20 cellular contexts compared by ENCODE assay signal in the genomic region with DNA sequence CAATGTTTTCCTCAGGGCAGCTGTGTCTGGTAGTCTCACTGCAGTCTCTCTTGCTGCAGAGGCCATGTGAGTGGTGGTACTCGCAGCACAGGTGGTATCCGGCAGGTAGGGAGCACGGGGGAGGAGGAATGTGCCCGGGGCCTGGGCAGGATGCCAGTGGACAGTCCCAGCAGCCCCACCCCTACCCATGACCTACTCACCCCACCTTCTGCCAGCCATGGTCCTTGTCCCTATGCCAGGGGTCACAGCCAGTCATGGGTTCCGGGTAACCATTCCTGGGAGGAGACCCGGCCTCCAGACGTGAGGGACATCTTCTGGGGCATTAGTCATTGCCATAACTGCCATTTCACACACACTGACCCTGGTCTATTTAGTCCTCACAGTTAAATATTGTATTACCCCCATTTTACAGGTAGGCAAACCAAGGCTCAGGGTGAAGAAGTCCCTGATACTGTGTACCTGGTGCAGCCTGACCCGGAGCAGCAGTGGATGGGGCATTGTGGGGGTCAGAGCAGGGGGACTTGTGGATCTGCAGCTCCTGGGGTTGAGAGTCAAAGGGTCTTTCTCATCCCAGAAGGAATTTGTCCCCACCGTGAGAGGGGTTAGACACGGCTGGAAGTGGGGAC. TPM values are rescaled to one million over a fixed set of nuclear protein-coding genes. Genes with fewer than 3 reads are reported as not detected.
DNase-seq lines count a peak whose midpoint lies in the region; ATAC-seq, FAIRE-seq and TF ChIP-seq lines count a peak whose summit lies in the region.
"Had no signal": no experiment of that assay in that cellular context is flagged by ENCODE, and none has a peak within 500 bp of the region (broad histone marks: within the 10 kb centered on the region; RNA-seq: fewer than 3 reads in every experiment).

No MANE protein-coding gene starts in this region.

- no peak for ATAC-seq in stimulated activated effector memory CD8-positive, alpha-beta T cell treated with anti-CD3 and anti-CD28 coated beads, Interleukin-12 subunit alpha, Interleukin-12 subunit beta, amount 100 ng/mL, for 72 hours
- no peak for ATAC-seq in HG03135 (IDR thresholded peaks at IDR 0.05; ENCODE audit: unreplicated experiment)

- DNase-seq in Calu3, result peak; percentile 48
- peak; percentile 31 for DNase-seq in RCC 7860 (ENCODE audit: low spot score)
- DNase-seq in kidney tubule cell (ENCODE audit: low spot score), result peak; percentile 15
- DNase-seq in stimulated activated effector memory CD8-positive, alpha-beta T cell treated with anti-CD3 and anti-CD28 coated beads, Interleukin-12 subunit alpha, Interleukin-12 subunit beta, amount 100 ng/mL, for 72 hours (ENCODE audit: low spot score in 2 of 2), result no peak
- DNase-seq in G401 (ENCODE audit: low spot score), result no peak
- no peak for DNase-seq in NCI-H1436 (lab: John Stamatoyannopoulos, UW)
- DNase-seq: AML-193; Caco-2; CD4-positive, alpha-beta T cell; DMS153; DMS79; GF-D8; GOT3; H9 had no signal

- no peak for TF ChIP-seq EP300 in Ishikawa (IDR thresholded peaks at IDR 0.05; ENCODE audit: borderline replicate concordance)

- TF ChIP-seq RAD21 in Ishikawa (IDR thresholded peaks at IDR 0.05; ENCODE audit: low read depth), result no peak

- H3K27ac Mint-ChIP-seq in Calu3 (ENCODE audit: unreplicated experiment), result peak overlapping the region; percentile 26
- H3K27ac Mint-ChIP-seq in stimulated activated effector memory CD8-positive, alpha-beta T cell treated with anti-CD3 and anti-CD28 coated beads, Interleukin-12 subunit alpha, Interleukin-12 subunit beta, amount 100 ng/mL, for 72 hours, result no peak overlapping the region
- H3K27ac Mint-ChIP-seq: CD4-positive, alpha-beta T cell; H9; IgD-negative memory B cell had no signal

- H3K4me1 Mint-ChIP-seq in Calu3 (ENCODE audit: low read depth, unreplicated experiment), result peaks cover 40% of the 10 kb centered on the region
- peaks cover 5% of the 10 kb centered on the region for H3K4me1 Mint-ChIP-seq in stimulated activated effector memory CD8-positive, alpha-beta T cell treated with anti-CD3 and anti-CD28 coated beads, Interleukin-12 subunit alpha, Interleukin-12 subunit beta, amount 100 ng/mL, for 72 hours

- H3K9me3 Mint-ChIP-seq in Calu3 (ENCODE audit: low read depth, unreplicated experiment), result no peaks in the 10 kb centered on the region
- no peaks in the 10 kb centered on the region for H3K9me3 Mint-ChIP-seq in stimulated activated effector memory CD8-positive, alpha-beta T cell treated with anti-CD3 and anti-CD28 coated beads, Interleukin-12 subunit alpha, Interleukin-12 subunit beta, amount 100 ng/mL, for 72 hours
- H3K9me3 Mint-ChIP-seq: CD4-positive, alpha-beta T cell; H9; IgD-negative memory B cell had no signal

- CTCF ChIA-PET in Calu3 (lab: Charles Lee), result no interaction called here

- H3K27me3 Mint-ChIP-seq in Calu3 (ENCODE audit: unreplicated experiment), result peaks cover 92% of the 10 kb centered on the region

- FAIRE-seq in RCC 7860 (lab: Jason Lieb, UNC), result no peak
- FAIRE-seq: A204.1 had no signal

- intact Hi-C loops in Calu3 (cut with micrococcal nuclease; ENCODE audit: unreplicated experiment), result no loop called here

- H3K4me3 Mint-ChIP-seq in Calu3 (ENCODE audit: low read depth, unreplicated experiment), result no peak overlapping the region
- H3K4me3 Mint-ChIP-seq in stimulated activated effector memory CD8-positive, alpha-beta T cell treated with anti-CD3 and anti-CD28 coated beads, Interleukin-12 subunit alpha, Interleukin-12 subunit beta, amount 100 ng/mL, for 72 hours, result no peak overlapping the region
- H3K4me3 Mint-ChIP-seq: CD4-positive, alpha-beta T cell; H9; IgD-negative memory B cell had no signal

- BruUV-seq in Calu3 (replicated peaks; lab: Mats Ljungman, UMichigan), result no TSS peak

- peaks cover 11% of the 10 kb centered on the region for H3K36me3 Mint-ChIP-seq in Calu3 (ENCODE audit: insufficient read depth, unreplicated experiment)
- no peaks in the 10 kb centered on the region for H3K36me3 Mint-ChIP-seq in stimulated activated effector memory CD8-positive, alpha-beta T cell treated with anti-CD3 and anti-CD28 coated beads, Interleukin-12 subunit alpha, Interleukin-12 subunit beta, amount 100 ng/mL, for 72 hours
- H3K36me3 Mint-ChIP-seq: IgD-negative memory B cell had no signal

- no peak for TF ChIP-seq CTCF in Calu3 (IDR thresholded peaks at IDR 0.05; ENCODE audit: unreplicated experiment)

- in situ Hi-C loops in G401 (cut with HindIII; ENCODE audit: low sequenced_read_pairs), result no loop called here

TF ChIP-seq in Ishikawa, 13 proteins besides CTCF, POLR2A, EP300 and RAD21:
- TF ChIP-seq FOXM1 (IDR thresholded peaks at IDR 0.05; ENCODE audit: borderline replicate concordance, low read depth) (no peak), TEAD4 (IDR thresholded peaks at IDR 0.05) (no peak), NFIC (IDR thresholded peaks at IDR 0.05) (0 out of 2 replicates have a peak, but pooled peaks have one; percentile 15)

RNA-seq across cellular contexts. Expression of gene TAC4, which starts 58.8 kb away (rescaled TPM):
- not detected in 2 replicates for total RNA-seq in Calu3 (2022)
- total RNA-seq in G401 (2014; rRNA removed; shearing (Covaris generic)), result 0.92 TPM in 1 of 2 replicates, not detected in the other
- total RNA-seq: CD4-positive, alpha-beta T cell; Daoy; H9; HT-29 had no signal

Comparison
In these comparisons a context has a peak if more than half of its experiments do, and no peak if none do; other contexts are left out.
1. DNase-seq: peak in Calu3 (single experiment), RCC 7860 (single experiment) and kidney tubule cell (single experiment); none in stimulated activated effector memory CD8-positive, alpha-beta T cell treated with anti-CD3 and anti-CD28 coated beads, Interleukin-12 subunit alpha, Interleukin-12 subunit beta, amount 100 ng/mL, for 72 hours (0 of 2), G401 (single experiment) and NCI-H1436 (single experiment).